In genomic region chr17:44203731-44204452, GRCh38 we compare ENCODE assay signal across 1 cellular context.
TF ChIP-seq lines count a peak whose summit lies in the region.

No MANE protein-coding gene starts in this region.

TF ChIP-seq in K562, 482 proteins besides CTCF, POLR2A, EP300 and RAD21 (continued from another document):
- 0 out of 2 replicates have a peak, but pooled peaks have one; percentile 29 for TF ChIP-seq SMC3 (conservative IDR thresholded peaks at IDR 0.05; ENCODE audit: insufficient read depth, low read depth, low read length)
- peak; percentile 72 for TF ChIP-seq SPI1 (IDR thresholded peaks at IDR 0.05; ENCODE audit: borderline replicate concordance, low read depth, low read length)
- TF ChIP-seq ZBTB2 (IDR thresholded peaks at IDR 0.05), result peak; percentile 60; the same call in 1 of the 2 replicates
- TF ChIP-seq SREBF2 (CRISPR knock-in tag; IDR thresholded peaks at IDR 0.05), result no peak
- no peak for TF ChIP-seq ZNF592 (IDR thresholded peaks at IDR 0.05)
- TF ChIP-seq ARID4B (CRISPR knock-in tag; IDR thresholded peaks at IDR 0.05), result 0 out of 2 replicates have a peak, but pooled peaks have one; percentile 28
- no peak for TF ChIP-seq ZNF354B (CRISPR knock-in tag; IDR thresholded peaks at IDR 0.05)
- TF ChIP-seq BCL6 (CRISPR knock-in tag; IDR thresholded peaks at IDR 0.05), result no peak
- TF ChIP-seq NONO (IDR thresholded peaks at IDR 0.05; ENCODE audit: low read depth in 2 of 2, low read length in 1 of 2), result no peak
- TF ChIP-seq IFI16 (CRISPR knock-in tag; IDR thresholded peaks at IDR 0.05), result no peak
- no peak for TF ChIP-seq PYGO2 (tag; IDR thresholded peaks at IDR 0.05)
- 0 out of 2 replicates have a peak, but pooled peaks have one; percentile 29 for TF ChIP-seq EHMT2 (IDR thresholded peaks at IDR 0.05)
- TF ChIP-seq VEZF1 (CRISPR knock-in tag; IDR thresholded peaks at IDR 0.05), result no peak
- TF ChIP-seq SRF (CRISPR knock-in tag; IDR thresholded peaks at IDR 0.05), result no peak
- TF ChIP-seq ZNF589 (CRISPR knock-in tag; IDR thresholded peaks at IDR 0.05; ENCODE audit: low read depth), result no peak
- TF ChIP-seq CEBPB (tag; IDR thresholded peaks at IDR 0.05), result peak; percentile 95
- TF ChIP-seq HINFP (tag; conservative IDR thresholded peaks at IDR 0.05; ENCODE audit: low read depth), result no peak
- no peak for TF ChIP-seq ARID3B (CRISPR knock-in tag; IDR thresholded peaks at IDR 0.05; ENCODE audit: borderline replicate concordance)
- no peak for TF ChIP-seq DIDO1 (tag; IDR thresholded peaks at IDR 0.05; ENCODE audit: low read depth)
TF ChIP-seq in K562: peak in this region for 34.
